1 cellular context compared by ENCODE assay signal in genomic region chr2:85539361-85540130, GRCh38.
TF ChIP-seq lines count a peak whose summit lies in the region.

No MANE protein-coding gene starts in this region.

TF ChIP-seq in HepG2, 621 proteins besides CTCF, POLR2A, EP300 and RAD21 (continued from another document and continues in another):
- no peak; the same call in 1 of the 2 replicates for TF ChIP-seq ZNF281 (CRISPR knock-in tag; IDR thresholded peaks at IDR 0.05; ENCODE audit: borderline replicate concordance)
- no peak for TF ChIP-seq ZUFSP (CRISPR knock-in tag; IDR thresholded peaks at IDR 0.05; ENCODE audit: borderline replicate concordance)
- no peak for TF ChIP-seq ZNF556 (CRISPR knock-in tag; IDR thresholded peaks at IDR 0.05; ENCODE audit: borderline replicate concordance)
- TF ChIP-seq ZNF160 (CRISPR knock-in tag; IDR thresholded peaks at IDR 0.05): peak; percentile 85; the same call in 1 of the 2 replicates
- TF ChIP-seq SP1 (IDR thresholded peaks at IDR 0.05): no peak
- TF ChIP-seq SP1 (CRISPR knock-in tag; IDR thresholded peaks at IDR 0.05): peak; percentile 47
- TF ChIP-seq HBP1 (CRISPR knock-in tag; IDR thresholded peaks at IDR 0.05; ENCODE audit: low read depth): no peak; the same call in 1 of the 2 replicates
- TF ChIP-seq CBFB (CRISPR knock-in tag; IDR thresholded peaks at IDR 0.05): no peak; the same call in 1 of the 2 replicates
- TF ChIP-seq SATB2 (CRISPR knock-in tag; IDR thresholded peaks at IDR 0.05): peak; percentile 89; the same call in 1 of the 2 replicates
- peak; percentile 36; the same call in 1 of the 2 replicates for TF ChIP-seq GMEB2 (CRISPR knock-in tag; IDR thresholded peaks at IDR 0.05; ENCODE audit: low read depth)
- TF ChIP-seq ZNF24 (IDR thresholded peaks at IDR 0.05): no peak
- no peak for TF ChIP-seq ZSCAN5A (CRISPR knock-in tag; IDR thresholded peaks at IDR 0.05; ENCODE audit: borderline replicate concordance)
- TF ChIP-seq KDM1A (CRISPR knock-in tag; IDR thresholded peaks at IDR 0.05): no peak; the same call in 1 of the 2 replicates
- no peak for TF ChIP-seq MATR3 (CRISPR knock-in tag; IDR thresholded peaks at IDR 0.05)
- no peak for TF ChIP-seq NCOA5 (CRISPR knock-in tag; IDR thresholded peaks at IDR 0.05)
- peak; percentile 79 for TF ChIP-seq PATZ1 (CRISPR knock-in tag; IDR thresholded peaks at IDR 0.05)
- peak; percentile 85; the same call in 1 of the 2 replicates for TF ChIP-seq KDM4B (CRISPR knock-in tag; IDR thresholded peaks at IDR 0.05)
- TF ChIP-seq CHD2 (IDR thresholded peaks at IDR 0.05; ENCODE audit: low read depth, low read length): no peak; the same call in 1 of the 2 replicates
- peak; percentile 87 for TF ChIP-seq ZNF317 (CRISPR knock-in tag; IDR thresholded peaks at IDR 0.05)
- TF ChIP-seq NFIB (CRISPR knock-in tag; IDR thresholded peaks at IDR 0.05; ENCODE audit: borderline replicate concordance): 0 out of 2 replicates have a peak, but pooled peaks have one; percentile 13
- no peak for TF ChIP-seq TBL1XR1 (IDR thresholded peaks at IDR 0.05; ENCODE audit: borderline replicate concordance, low read length, partially characterized antibody)
- no peak for TF ChIP-seq GLMP (CRISPR knock-in tag; IDR thresholded peaks at IDR 0.05; ENCODE audit: borderline replicate concordance)
- peak; percentile 25; the same call in 1 of the 2 replicates for TF ChIP-seq SMAD1 (CRISPR knock-in tag; IDR thresholded peaks at IDR 0.05; ENCODE audit: borderline replicate concordance, low read depth)
- no peak; the same call in 1 of the 2 replicates for TF ChIP-seq NR1H2 (CRISPR knock-in tag; IDR thresholded peaks at IDR 0.05; ENCODE audit: borderline replicate concordance, low read depth)
- TF ChIP-seq NCOA2 (CRISPR knock-in tag; IDR thresholded peaks at IDR 0.05): peak; percentile 50
- TF ChIP-seq ZNF225 (CRISPR knock-in tag; IDR thresholded peaks at IDR 0.05): peak; percentile 88
- TF ChIP-seq ZBTB20 (CRISPR knock-in tag; IDR thresholded peaks at IDR 0.05; ENCODE audit: borderline replicate concordance, low read depth): no peak; the same call in 1 of the 2 replicates
- TF ChIP-seq JARID2 (CRISPR knock-in tag; IDR thresholded peaks at IDR 0.05; ENCODE audit: insufficient replicate concordance): no peak
- TF ChIP-seq HNRNPLL (IDR thresholded peaks at IDR 0.05; ENCODE audit: low read depth, low read length, poor library complexity, severe bottlenecking): no peak
- TF ChIP-seq SIX1 (CRISPR knock-in tag; IDR thresholded peaks at IDR 0.05; ENCODE audit: borderline replicate concordance): 0 out of 2 replicates have a peak, but pooled peaks have one; percentile 8
- 0 out of 2 replicates have a peak, but pooled peaks have one; percentile 45 for TF ChIP-seq FOXO4 (CRISPR knock-in tag; conservative IDR thresholded peaks at IDR 0.05)
- TF ChIP-seq ZNF143 (CRISPR knock-in tag; IDR thresholded peaks at IDR 0.05): no peak
- peak; percentile 86; the same call in 1 of the 2 replicates for TF ChIP-seq ZNF710 (CRISPR knock-in tag; IDR thresholded peaks at IDR 0.05; ENCODE audit: borderline replicate concordance)
- TF ChIP-seq NAIF1 (CRISPR knock-in tag; IDR thresholded peaks at IDR 0.05; ENCODE audit: borderline replicate concordance): peak; percentile 88
- peak; percentile 64; the same call in 1 of the 2 replicates for TF ChIP-seq PCBP1 (IDR thresholded peaks at IDR 0.05; ENCODE audit: borderline replicate concordance, low read depth, low read length)
- TF ChIP-seq IRF2 (CRISPR knock-in tag; IDR thresholded peaks at IDR 0.05): peak; percentile 84; the same call in 1 of the 2 replicates
- peak; percentile 92 for TF ChIP-seq MNT (IDR thresholded peaks at IDR 0.05)
- 0 out of 2 replicates have a peak, but pooled peaks have one; percentile 10 for TF ChIP-seq HMG20A (CRISPR knock-in tag; IDR thresholded peaks at IDR 0.05; ENCODE audit: borderline replicate concordance)
- no peak for TF ChIP-seq ZNF136 (CRISPR knock-in tag; IDR thresholded peaks at IDR 0.05; ENCODE audit: low read depth)
- TF ChIP-seq ZNF510 (CRISPR knock-in tag; IDR thresholded peaks at IDR 0.05; ENCODE audit: low read depth): no peak; the same call in 1 of the 2 replicates
- peak; percentile 85; the same call in 1 of the 2 replicates for TF ChIP-seq LBX2 (CRISPR knock-in tag; IDR thresholded peaks at IDR 0.05; ENCODE audit: borderline replicate concordance)
- peak; percentile 71; the same call in 1 of the 2 replicates for TF ChIP-seq HOXA5 (CRISPR knock-in tag; IDR thresholded peaks at IDR 0.05)
- peak; percentile 75 for TF ChIP-seq FOXC1 (CRISPR knock-in tag; IDR thresholded peaks at IDR 0.05; ENCODE audit: borderline replicate concordance)
- peak; percentile 53 for TF ChIP-seq CEBPG (CRISPR knock-in tag; IDR thresholded peaks at IDR 0.05)
- TF ChIP-seq ZNF563 (CRISPR knock-in tag; IDR thresholded peaks at IDR 0.05): peak; percentile 83
